In the genomic region with DNA sequence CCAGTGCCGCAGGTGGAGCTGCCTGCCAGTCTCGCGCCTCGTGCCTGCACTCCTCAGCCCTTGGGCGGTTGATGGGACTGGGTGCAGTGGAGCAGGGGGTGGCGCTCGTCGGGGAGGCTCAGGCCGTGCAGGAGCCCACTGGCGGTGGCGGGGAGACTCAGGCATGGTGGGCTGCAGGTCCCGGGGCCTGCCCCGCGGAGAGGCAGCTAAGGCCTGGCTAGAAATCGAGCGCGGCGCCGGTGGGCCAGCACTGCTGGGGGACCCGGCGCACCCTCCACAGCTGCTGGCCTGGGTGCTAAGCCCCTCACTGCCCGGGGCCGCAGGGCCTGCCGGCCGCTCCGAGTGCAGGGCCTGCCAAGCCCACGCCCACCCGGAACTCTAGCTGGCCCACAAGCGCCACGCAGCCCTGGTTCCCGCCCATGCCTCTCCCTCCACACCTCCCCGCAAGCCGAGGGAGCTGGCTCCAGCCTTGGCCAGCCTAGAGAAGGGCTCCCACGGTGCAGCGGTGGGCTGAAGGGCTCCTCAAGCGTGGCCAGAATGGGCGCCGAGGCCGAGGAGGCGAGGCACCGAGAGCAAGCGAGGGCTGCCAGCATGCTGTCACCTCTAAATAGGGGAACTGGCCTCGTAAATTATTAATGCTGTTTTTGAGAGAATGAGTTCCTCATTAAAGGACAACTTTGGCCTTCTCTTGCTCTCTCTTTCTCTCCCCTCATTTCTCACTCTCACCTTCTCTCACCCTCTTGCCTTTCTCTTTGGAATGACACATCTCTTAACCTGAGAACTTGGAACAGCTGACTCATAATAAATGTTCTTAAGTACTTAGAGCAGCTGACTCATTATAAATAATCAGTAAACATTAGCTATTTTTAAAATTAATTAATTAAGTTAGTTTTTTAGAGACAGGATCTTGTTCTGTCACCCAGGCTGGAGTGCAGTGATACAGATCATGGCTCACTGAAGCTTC, we compare ENCODE assay signal across 20 cellular contexts. TPM values are rescaled to one million over a fixed set of nuclear protein-coding genes. Genes with fewer than 3 reads are reported as not detected.
DNase-seq lines count a peak whose midpoint lies in the region; ATAC-seq and TF ChIP-seq lines count a peak whose summit lies in the region.
"Had no signal": no experiment of that assay in that cellular context is flagged by ENCODE, and none has a peak within 500 bp of the region (broad histone marks: within the 10 kb centered on the region; RNA-seq: fewer than 3 reads in every experiment).

No MANE protein-coding gene starts in this region.

- H3K9me3 Mint-ChIP-seq in endothelial cell (ENCODE audit: unreplicated experiment): no peaks in the 10 kb centered on the region
- peaks cover 6% of the 10 kb centered on the region for H3K9me3 Mint-ChIP-seq in glutamatergic neuron (ENCODE audit: unreplicated experiment)
- no peaks in the 10 kb centered on the region for H3K9me3 Mint-ChIP-seq in natural killer cell
- H3K9me3 Mint-ChIP-seq in CD14-positive monocyte: peaks cover 0 to 7% (median 4%) of the 10 kb centered on the region in 7 donors

- H3K36me3 ChIP-seq in HEK293 (ENCODE audit: control insufficient read depth in 2 of 2, insufficient read depth in 1 of 2, low read length in 2 of 2): peaks cover 0 to 5% of the 10 kb centered on the region in 2 experiments; a peak in 2 of 3 replicates

- H3K4me1 Mint-ChIP-seq in endothelial cell (ENCODE audit: unreplicated experiment) (peaks cover 6% of the 10 kb centered on the region), glutamatergic neuron (ENCODE audit: low read depth, unreplicated experiment) (no peaks in the 10 kb centered on the region), natural killer cell (peaks cover 23 to 27% of the 10 kb centered on the region in 2 donors), CD14-positive monocyte (peaks cover 8% of the 10 kb centered on the region)

- CTCF ChIA-PET in HEK293 (lab: Yijun Ruan, JAX): interaction anchor here (0.7 kb wide), 1 partner anchor 702 kb away, joined by 5 read pairs; no protein-coding TSS in a partner anchor

- H3K9me3 ChIP-seq in HEK293 (ENCODE audit: control insufficient read depth, insufficient read depth, low read depth, low read length): no peaks in the 10 kb centered on the region
- H3K9me3 ChIP-seq: A549 had no signal

- no peaks in the 10 kb centered on the region for H3K4me1 ChIP-seq in HEK293 (ENCODE audit: control insufficient read depth, insufficient read depth, low read length)
- H3K4me1 ChIP-seq: A549 had no signal

- H3K27me3 Mint-ChIP-seq in endothelial cell (ENCODE audit: unreplicated experiment) (peaks cover 3% of the 10 kb centered on the region), glutamatergic neuron (ENCODE audit: unreplicated experiment) (peaks cover 9% of the 10 kb centered on the region), natural killer cell (ENCODE audit: low read depth in 2 of 2) (no peaks in the 10 kb centered on the region), CD14-positive monocyte (ENCODE audit: low read depth in 3 of 3) (peaks cover 1 to 3% (median 2%) of the 10 kb centered on the region in 3 donors)
- H3K27me3 Mint-ChIP-seq: CD4-positive, alpha-beta memory T cell had no signal

- H3K27ac ChIP-seq in HEK293 (ENCODE audit: extremely low read depth, low read depth, low read length): no peak overlapping the region
- H3K27ac ChIP-seq: A549 had no signal

- no peak overlapping the region for H3K4me3 ChIP-seq in HEK293 (ENCODE audit: low read depth, low read length)
- H3K4me3 ChIP-seq: A549, GM12878, GM23338 had no signal

- peaks cover 12% of the 10 kb centered on the region for H3K36me3 Mint-ChIP-seq in endothelial cell (ENCODE audit: low read depth, unreplicated experiment)
- H3K36me3 Mint-ChIP-seq in glutamatergic neuron (ENCODE audit: unreplicated experiment): peaks cover 12% of the 10 kb centered on the region
- no peaks in the 10 kb centered on the region for H3K36me3 Mint-ChIP-seq in natural killer cell
- peaks cover 4 to 12% of the 10 kb centered on the region in 2 donors for H3K36me3 Mint-ChIP-seq in CD14-positive monocyte

- POLR2A ChIA-PET in HEK293 (lab: Yijun Ruan, JAX): no interaction called here

- TF ChIP-seq CTCF in HEK293 (tag by site-specific recombination; IDR thresholded peaks at IDR 0.05) (no peak), endothelial cell (IDR thresholded peaks at IDR 0.05; ENCODE audit: unreplicated experiment) (no peak), glutamatergic neuron (IDR thresholded peaks at IDR 0.05; ENCODE audit: partially characterized antibody, unreplicated experiment) (no peak), natural killer cell (IDR thresholded peaks at IDR 0.05) (no peak), CD14-positive monocyte (IDR thresholded peaks at IDR 0.05) (no peak)

- H3K4me3 Mint-ChIP-seq in endothelial cell (ENCODE audit: unreplicated experiment) (peak overlapping the region; percentile 3), glutamatergic neuron (ENCODE audit: unreplicated experiment) (peak overlapping the region; percentile 6), natural killer cell (no peak overlapping the region), CD14-positive monocyte (no peak overlapping the region)
- H3K4me3 Mint-ChIP-seq: CD4-positive, alpha-beta memory T cell; GM23338 had no signal

- ATAC-seq in natural killer cell: no peak
- ATAC-seq: A549, GM12878, GM23338 had no signal

- no peak for DNase-seq in endothelial cell (ENCODE audit: low spot score)
- no peak for DNase-seq in glutamatergic neuron
- peak; percentile 85 for DNase-seq in renal cortical epithelial cell (ENCODE audit: low read depth)
- DNase-seq in natural killer cell: no peak
- no peak for DNase-seq in CD14-positive monocyte (ENCODE audit: low spot score)
- DNase-seq in NCI-H82 (lab: John Stamatoyannopoulos, UW): no peak
- DNase-seq: CD4-positive, alpha-beta memory T cell; HCEC 1CT; KBM-7; NCI-H1417; NCI-H187; NCI-H2107; NCI-H510A; NCI-H774; OCI-M1; SHP77 had no signal

- intact Hi-C loops in natural killer cell (cut with micrococcal nuclease) (no loop called here), CD14-positive monocyte (cut with micrococcal nuclease) (no loop called here)

- H3K27ac Mint-ChIP-seq in endothelial cell (ENCODE audit: unreplicated experiment) (no peak overlapping the region), glutamatergic neuron (ENCODE audit: unreplicated experiment) (no peak overlapping the region), natural killer cell (no peak overlapping the region), CD14-positive monocyte (no peak overlapping the region)
- H3K27ac Mint-ChIP-seq: CD4-positive, alpha-beta memory T cell; GM23338 had no signal

TF ChIP-seq in HEK293, 187 proteins besides CTCF, POLR2A, EP300 and RAD21:
- TF ChIP-seq ZNF670 (tag by site-specific recombination; IDR thresholded peaks at IDR 0.05; ENCODE audit: low read depth) (no peak), PRDM1 (tag by site-specific recombination; IDR thresholded peaks at IDR 0.05) (peak; percentile 74)

RNA-seq across cellular contexts. Expression of a gene that starts 4.9 kb away (rescaled TPM):
- 35.6 TPM for total RNA-seq in endothelial cell (ENCODE audit: unreplicated experiment)
- total RNA-seq in glutamatergic neuron (ENCODE audit: unreplicated experiment): 9.9 TPM
- 4.2 and 11.0 TPM in 2 replicates for total RNA-seq in renal cortical epithelial cell
- 10 to 100 TPM; 20.8 to 27.3 (median 22.4) TPM for total RNA-seq in natural killer cell
- 10 to 100 TPM in 1 of 2 donors, 1 to 10 TPM in 1; 7.5 to 14.7 TPM for polyA plus RNA-seq in CD14-positive monocyte

RNA-seq across cellular contexts. Expression of a gene that starts 5.1 kb away (rescaled TPM):
- 14.9 TPM for total RNA-seq in endothelial cell (ENCODE audit: unreplicated experiment)
- 9.5 TPM for total RNA-seq in glutamatergic neuron (ENCODE audit: unreplicated experiment)
- 3.3 and 5.3 TPM in 2 replicates for total RNA-seq in renal cortical epithelial cell
- total RNA-seq in natural killer cell: 10 to 100 TPM; 40.3 to 65.0 (median 51.8) TPM
- polyA plus RNA-seq in CD14-positive monocyte: 1 to 10 TPM; 8.6 to 9.8 TPM

RNA-seq across cellular contexts. Expression of a gene that starts 33.5 kb away (rescaled TPM):
- 5.2 TPM for total RNA-seq in endothelial cell (ENCODE audit: unreplicated experiment)
- total RNA-seq in glutamatergic neuron (ENCODE audit: unreplicated experiment): 3.8 TPM
- 6.4 and 10.4 TPM in 2 replicates for total RNA-seq in renal cortical epithelial cell
- 10 to 100 TPM; 10.6 to 13.8 (median 13.7) TPM for total RNA-seq in natural killer cell
- polyA plus RNA-seq in CD14-positive monocyte: 1 to 10 TPM; 3.5 to 4.7 TPM

RNA-seq across cellular contexts. Expression of a gene that starts 59.7 kb away (rescaled TPM):
- total RNA-seq in endothelial cell (ENCODE audit: unreplicated experiment) (9.9 TPM), glutamatergic neuron (ENCODE audit: unreplicated experiment) (14.0 TPM), renal cortical epithelial cell (8.9 and 11.0 TPM in 2 replicates), natural killer cell (1 to 10 TPM; 6.1 to 8.5 (median 7.2) TPM)
- 1 to 10 TPM; 2.7 to 2.9 TPM for polyA plus RNA-seq in CD14-positive monocyte

Comparison
In these comparisons a context has a peak if more than half of its experiments do, and no peak if none do; other contexts are left out.
1. H3K4me3 Mint-ChIP-seq: peak in endothelial cell (single experiment) and glutamatergic neuron (single experiment); none in natural killer cell (single experiment) and CD14-positive monocyte (0 of 2).